1 cellular context compared by ENCODE assay signal in genomic region chr1:172532700-172533510, GRCh38.
TF ChIP-seq lines count a peak whose summit lies in the region.

Gene SUCO (plus strand): TSS chr1:172533150. CDS start chr1:172533436, 286 bp downstream.

TF ChIP-seq in K562, 482 proteins besides CTCF, POLR2A, EP300 and RAD21 (continued from another document and continues in another):
- TF ChIP-seq, protein P1, sequence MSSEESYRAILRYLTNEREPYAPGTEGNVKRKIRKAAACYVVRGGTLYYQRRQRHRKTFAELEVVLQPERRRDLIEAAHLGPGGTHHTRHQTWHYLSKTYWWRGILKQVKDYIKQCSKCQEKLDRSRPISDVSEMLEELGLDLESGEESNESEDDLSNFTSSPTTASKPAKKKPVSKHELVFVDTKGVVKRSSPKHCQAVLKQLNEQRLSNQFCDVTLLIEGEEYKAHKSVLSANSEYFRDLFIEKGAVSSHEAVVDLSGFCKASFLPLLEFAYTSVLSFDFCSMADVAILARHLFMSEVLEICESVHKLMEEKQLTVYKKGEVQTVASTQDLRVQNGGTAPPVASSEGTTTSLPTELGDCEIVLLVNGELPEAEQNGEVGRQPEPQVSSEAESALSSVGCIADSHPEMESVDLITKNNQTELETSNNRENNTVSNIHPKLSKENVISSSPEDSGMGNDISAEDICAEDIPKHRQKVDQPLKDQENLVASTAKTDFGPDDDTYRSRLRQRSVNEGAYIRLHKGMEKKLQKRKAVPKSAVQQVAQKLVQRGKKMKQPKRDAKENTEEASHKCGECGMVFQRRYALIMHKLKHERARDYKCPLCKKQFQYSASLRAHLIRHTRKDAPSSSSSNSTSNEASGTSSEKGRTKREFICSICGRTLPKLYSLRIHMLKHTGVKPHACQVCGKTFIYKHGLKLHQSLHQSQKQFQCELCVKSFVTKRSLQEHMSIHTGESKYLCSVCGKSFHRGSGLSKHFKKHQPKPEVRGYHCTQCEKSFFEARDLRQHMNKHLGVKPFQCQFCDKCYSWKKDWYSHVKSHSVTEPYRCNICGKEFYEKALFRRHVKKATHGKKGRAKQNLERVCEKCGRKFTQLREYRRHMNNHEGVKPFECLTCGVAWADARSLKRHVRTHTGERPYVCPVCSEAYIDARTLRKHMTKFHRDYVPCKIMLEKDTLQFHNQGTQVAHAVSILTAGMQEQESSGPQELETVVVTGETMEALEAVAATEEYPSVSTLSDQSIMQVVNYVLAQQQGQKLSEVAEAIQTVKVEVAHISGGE (CRISPR knock-in tag; IDR thresholded peaks at IDR 0.05): peak in 2 of 3 experiments; percentile 47 to 60; a peak in 3 of 6 replicates
- TF ChIP-seq ELF4 (CRISPR knock-in tag; IDR thresholded peaks at IDR 0.05) (no peak; the same call in 1 of the 2 replicates), CSDE1 (IDR thresholded peaks at IDR 0.05) (no peak), CBFB (CRISPR knock-in tag; IDR thresholded peaks at IDR 0.05) (no peak; the same call in none of the 2 replicates), NR4A1 (CRISPR knock-in tag; IDR thresholded peaks at IDR 0.05) (no peak), NR4A1 (tag; IDR thresholded peaks at IDR 0.05) (peak; percentile 47; the same call in 1 of the 2 replicates), ZNF398 (CRISPR knock-in tag; IDR thresholded peaks at IDR 0.05) (no peak), CC2D1A (IDR thresholded peaks at IDR 0.05) (no peak), CBX1 (IDR thresholded peaks at IDR 0.05; ENCODE audit: low read depth) (peak; percentile 33; the same call in 1 of the 2 replicates), NFXL1 (CRISPR knock-in tag; IDR thresholded peaks at IDR 0.05) (no peak), HMG20B (CRISPR knock-in tag; IDR thresholded peaks at IDR 0.05) (no peak; the same call in 1 of the 2 replicates), ZNF263 (CRISPR knock-in tag; IDR thresholded peaks at IDR 0.05; ENCODE audit: borderline replicate concordance) (peak; percentile 84), PHB (CRISPR knock-in tag; IDR thresholded peaks at IDR 0.05) (peak; percentile 87), IFI16 (CRISPR knock-in tag; IDR thresholded peaks at IDR 0.05) (no peak), GABPB1 (CRISPR knock-in tag; IDR thresholded peaks at IDR 0.05) (peak; percentile 51; the same call in 1 of the 2 replicates), ZBTB26 (CRISPR knock-in tag; IDR thresholded peaks at IDR 0.05) (no peak; the same call in 1 of the 2 replicates), STAT5A (IDR thresholded peaks at IDR 0.05; ENCODE audit: borderline replicate concordance, low read length) (no peak; the same call in 1 of the 2 replicates), JUNB (CRISPR knock-in tag; conservative IDR thresholded peaks at IDR 0.05) (0 out of 2 replicates have a peak, but pooled peaks have one; percentile 37), RFX1 (IDR thresholded peaks at IDR 0.05) (no peak), ASH1L (IDR thresholded peaks at IDR 0.05; ENCODE audit: borderline replicate concordance, low read depth, partially characterized antibody) (peak; percentile 66), CCAR2 (IDR thresholded peaks at IDR 0.05; ENCODE audit: low read depth, low read length) (no peak), TCF3 (CRISPR knock-in tag; IDR thresholded peaks at IDR 0.05) (peak; percentile 53), SRSF1 (IDR thresholded peaks at IDR 0.05; ENCODE audit: low read depth, low read length) (0 out of 2 replicates have a peak, but pooled peaks have one; percentile 84), BRD9 (IDR thresholded peaks at IDR 0.05; ENCODE audit: low read depth, partially characterized antibody) (no peak), SIN3A (IDR thresholded peaks at IDR 0.05; ENCODE audit: borderline replicate concordance in 2 of 2, control insufficient read depth in 1 of 2, low read depth in 2 of 2, low read length in 2 of 2) (peak in 1 of 2 experiments; percentile 76; a peak in 1 of 4 replicates), TFAP4 (CRISPR knock-in tag; IDR thresholded peaks at IDR 0.05; ENCODE audit: borderline replicate concordance) (peak; percentile 92; the same call in 1 of the 2 replicates), ZNF696 (CRISPR knock-in tag; conservative IDR thresholded peaks at IDR 0.05) (no peak), BDP1 (IDR thresholded peaks at IDR 0.05; ENCODE audit: insufficient read depth, insufficient read length) (no peak), ADNP (tag; IDR thresholded peaks at IDR 0.05) (no peak), SMAD4 (CRISPR knock-in tag; conservative IDR thresholded peaks at IDR 0.05) (peak; percentile 73), L3MBTL2 (IDR thresholded peaks at IDR 0.05) (peak; percentile 57), E2F3 (CRISPR knock-in tag; IDR thresholded peaks at IDR 0.05) (peak; percentile 89), PYGO2 (tag; IDR thresholded peaks at IDR 0.05) (no peak), ZNF174 (CRISPR knock-in tag; IDR thresholded peaks at IDR 0.05) (peak; percentile 77), BCL6 (CRISPR knock-in tag; IDR thresholded peaks at IDR 0.05) (no peak), KAT2B (IDR thresholded peaks at IDR 0.05; ENCODE audit: low read depth, low read length) (no peak), ZNF133 (CRISPR knock-in tag; IDR thresholded peaks at IDR 0.05) (no peak), ZNF699 (CRISPR knock-in tag; IDR thresholded peaks at IDR 0.05; ENCODE audit: insufficient replicate concordance) (no peak), ZKSCAN3 (CRISPR knock-in tag; IDR thresholded peaks at IDR 0.05) (no peak), TSC22D4 (tag; IDR thresholded peaks at IDR 0.05) (no peak), RFX5 (IDR thresholded peaks at IDR 0.05; ENCODE audit: low read depth, low read length) (no peak), STAT5B (CRISPR knock-in tag; IDR thresholded peaks at IDR 0.05) (no peak), ZSCAN29 (IDR thresholded peaks at IDR 0.05) (no peak), SETDB1 (IDR thresholded peaks at IDR 0.05; ENCODE audit: low read length) (no peak), ZZZ3 (IDR thresholded peaks at IDR 0.05) (no peak), ZNF740 (CRISPR knock-in tag; IDR thresholded peaks at IDR 0.05) (peak; percentile 99), ZNF740 (tag; IDR thresholded peaks at IDR 0.05) (peak in 1 of 2 experiments; percentile 87; a peak in 2 of 4 replicates), NFE2L1 (tag; IDR thresholded peaks at IDR 0.05; ENCODE audit: borderline replicate concordance, low read depth) (no peak)
- TF ChIP-seq, protein P2, sequence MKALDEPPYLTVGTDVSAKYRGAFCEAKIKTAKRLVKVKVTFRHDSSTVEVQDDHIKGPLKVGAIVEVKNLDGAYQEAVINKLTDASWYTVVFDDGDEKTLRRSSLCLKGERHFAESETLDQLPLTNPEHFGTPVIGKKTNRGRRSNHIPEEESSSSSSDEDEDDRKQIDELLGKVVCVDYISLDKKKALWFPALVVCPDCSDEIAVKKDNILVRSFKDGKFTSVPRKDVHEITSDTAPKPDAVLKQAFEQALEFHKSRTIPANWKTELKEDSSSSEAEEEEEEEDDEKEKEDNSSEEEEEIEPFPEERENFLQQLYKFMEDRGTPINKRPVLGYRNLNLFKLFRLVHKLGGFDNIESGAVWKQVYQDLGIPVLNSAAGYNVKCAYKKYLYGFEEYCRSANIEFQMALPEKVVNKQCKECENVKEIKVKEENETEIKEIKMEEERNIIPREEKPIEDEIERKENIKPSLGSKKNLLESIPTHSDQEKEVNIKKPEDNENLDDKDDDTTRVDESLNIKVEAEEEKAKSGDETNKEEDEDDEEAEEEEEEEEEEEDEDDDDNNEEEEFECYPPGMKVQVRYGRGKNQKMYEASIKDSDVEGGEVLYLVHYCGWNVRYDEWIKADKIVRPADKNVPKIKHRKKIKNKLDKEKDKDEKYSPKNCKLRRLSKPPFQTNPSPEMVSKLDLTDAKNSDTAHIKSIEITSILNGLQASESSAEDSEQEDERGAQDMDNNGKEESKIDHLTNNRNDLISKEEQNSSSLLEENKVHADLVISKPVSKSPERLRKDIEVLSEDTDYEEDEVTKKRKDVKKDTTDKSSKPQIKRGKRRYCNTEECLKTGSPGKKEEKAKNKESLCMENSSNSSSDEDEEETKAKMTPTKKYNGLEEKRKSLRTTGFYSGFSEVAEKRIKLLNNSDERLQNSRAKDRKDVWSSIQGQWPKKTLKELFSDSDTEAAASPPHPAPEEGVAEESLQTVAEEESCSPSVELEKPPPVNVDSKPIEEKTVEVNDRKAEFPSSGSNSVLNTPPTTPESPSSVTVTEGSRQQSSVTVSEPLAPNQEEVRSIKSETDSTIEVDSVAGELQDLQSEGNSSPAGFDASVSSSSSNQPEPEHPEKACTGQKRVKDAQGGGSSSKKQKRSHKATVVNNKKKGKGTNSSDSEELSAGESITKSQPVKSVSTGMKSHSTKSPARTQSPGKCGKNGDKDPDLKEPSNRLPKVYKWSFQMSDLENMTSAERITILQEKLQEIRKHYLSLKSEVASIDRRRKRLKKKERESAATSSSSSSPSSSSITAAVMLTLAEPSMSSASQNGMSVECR (CRISPR knock-in tag; IDR thresholded peaks at IDR 0.05): peak; percentile 93
- TF ChIP-seq, protein P3, sequence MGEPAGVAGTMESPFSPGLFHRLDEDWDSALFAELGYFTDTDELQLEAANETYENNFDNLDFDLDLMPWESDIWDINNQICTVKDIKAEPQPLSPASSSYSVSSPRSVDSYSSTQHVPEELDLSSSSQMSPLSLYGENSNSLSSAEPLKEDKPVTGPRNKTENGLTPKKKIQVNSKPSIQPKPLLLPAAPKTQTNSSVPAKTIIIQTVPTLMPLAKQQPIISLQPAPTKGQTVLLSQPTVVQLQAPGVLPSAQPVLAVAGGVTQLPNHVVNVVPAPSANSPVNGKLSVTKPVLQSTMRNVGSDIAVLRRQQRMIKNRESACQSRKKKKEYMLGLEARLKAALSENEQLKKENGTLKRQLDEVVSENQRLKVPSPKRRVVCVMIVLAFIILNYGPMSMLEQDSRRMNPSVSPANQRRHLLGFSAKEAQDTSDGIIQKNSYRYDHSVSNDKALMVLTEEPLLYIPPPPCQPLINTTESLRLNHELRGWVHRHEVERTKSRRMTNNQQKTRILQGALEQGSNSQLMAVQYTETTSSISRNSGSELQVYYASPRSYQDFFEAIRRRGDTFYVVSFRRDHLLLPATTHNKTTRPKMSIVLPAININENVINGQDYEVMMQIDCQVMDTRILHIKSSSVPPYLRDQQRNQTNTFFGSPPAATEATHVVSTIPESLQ (CRISPR knock-in tag; IDR thresholded peaks at IDR 0.05): no peak; the same call in 1 of the 2 replicates
- TF ChIP-seq, protein P4, sequence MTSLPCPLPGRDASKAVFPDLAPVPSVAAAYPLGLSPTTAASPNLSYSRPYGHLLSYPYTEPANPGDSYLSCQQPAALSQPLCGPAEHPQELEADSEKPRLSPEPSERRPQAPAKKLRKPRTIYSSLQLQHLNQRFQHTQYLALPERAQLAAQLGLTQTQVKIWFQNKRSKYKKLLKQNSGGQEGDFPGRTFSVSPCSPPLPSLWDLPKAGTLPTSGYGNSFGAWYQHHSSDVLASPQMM (CRISPR knock-in tag; IDR thresholded peaks at IDR 0.05): no peak
- TF ChIP-seq, protein P5, sequence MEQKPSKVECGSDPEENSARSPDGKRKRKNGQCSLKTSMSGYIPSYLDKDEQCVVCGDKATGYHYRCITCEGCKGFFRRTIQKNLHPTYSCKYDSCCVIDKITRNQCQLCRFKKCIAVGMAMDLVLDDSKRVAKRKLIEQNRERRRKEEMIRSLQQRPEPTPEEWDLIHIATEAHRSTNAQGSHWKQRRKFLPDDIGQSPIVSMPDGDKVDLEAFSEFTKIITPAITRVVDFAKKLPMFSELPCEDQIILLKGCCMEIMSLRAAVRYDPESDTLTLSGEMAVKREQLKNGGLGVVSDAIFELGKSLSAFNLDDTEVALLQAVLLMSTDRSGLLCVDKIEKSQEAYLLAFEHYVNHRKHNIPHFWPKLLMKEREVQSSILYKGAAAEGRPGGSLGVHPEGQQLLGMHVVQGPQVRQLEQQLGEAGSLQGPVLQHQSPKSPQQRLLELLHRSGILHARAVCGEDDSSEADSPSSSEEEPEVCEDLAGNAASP (IDR thresholded peaks at IDR 0.05): no peak
- TF ChIP-seq, protein P6, sequence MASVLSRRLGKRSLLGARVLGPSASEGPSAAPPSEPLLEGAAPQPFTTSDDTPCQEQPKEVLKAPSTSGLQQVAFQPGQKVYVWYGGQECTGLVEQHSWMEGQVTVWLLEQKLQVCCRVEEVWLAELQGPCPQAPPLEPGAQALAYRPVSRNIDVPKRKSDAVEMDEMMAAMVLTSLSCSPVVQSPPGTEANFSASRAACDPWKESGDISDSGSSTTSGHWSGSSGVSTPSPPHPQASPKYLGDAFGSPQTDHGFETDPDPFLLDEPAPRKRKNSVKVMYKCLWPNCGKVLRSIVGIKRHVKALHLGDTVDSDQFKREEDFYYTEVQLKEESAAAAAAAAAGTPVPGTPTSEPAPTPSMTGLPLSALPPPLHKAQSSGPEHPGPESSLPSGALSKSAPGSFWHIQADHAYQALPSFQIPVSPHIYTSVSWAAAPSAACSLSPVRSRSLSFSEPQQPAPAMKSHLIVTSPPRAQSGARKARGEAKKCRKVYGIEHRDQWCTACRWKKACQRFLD (CRISPR knock-in tag; IDR thresholded peaks at IDR 0.05): no peak
